20 cellular contexts compared by ENCODE assay signal in the genomic region with DNA sequence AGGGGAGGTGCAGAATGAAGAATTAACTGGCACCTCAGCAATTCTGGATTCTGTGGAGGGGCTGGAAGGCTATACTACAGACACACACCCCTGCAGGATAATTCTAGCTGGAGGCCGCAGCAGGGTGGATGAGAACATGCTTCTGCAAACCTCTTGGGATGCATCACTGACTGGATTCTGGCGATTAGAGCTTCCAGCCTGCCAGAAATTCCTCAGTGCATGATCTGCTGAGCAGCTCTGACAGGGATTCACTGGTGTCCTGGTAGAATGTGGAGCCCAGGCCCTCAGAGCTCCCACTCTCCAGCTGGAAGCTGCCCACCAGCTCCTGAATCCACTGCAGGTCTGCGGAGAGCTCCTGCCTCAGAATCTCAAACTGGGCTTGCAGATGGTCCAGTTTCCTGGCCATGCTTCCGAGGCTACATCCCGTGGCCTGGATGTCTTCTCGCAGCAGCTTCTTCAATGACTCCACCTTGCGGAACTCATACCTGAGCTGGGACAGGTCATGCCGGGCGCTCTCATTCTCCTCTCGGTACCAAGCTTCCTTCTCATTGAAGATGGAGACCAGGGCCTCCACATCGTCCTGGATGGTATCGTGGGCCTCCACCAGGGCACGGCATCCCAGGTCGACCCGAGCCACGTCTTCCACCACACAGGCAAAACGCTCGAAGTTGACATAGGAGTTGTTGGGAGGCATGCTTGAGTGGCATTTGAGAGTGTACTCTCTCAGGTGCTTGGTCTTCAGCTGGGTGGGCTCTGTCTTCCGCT.
DNase-seq lines count a peak whose midpoint lies in the region; ATAC-seq and TF ChIP-seq lines count a peak whose summit lies in the region.
"Had no signal": no experiment of that assay in that cellular context is flagged by ENCODE, and none has a peak within 500 bp of the region (broad histone marks: within the 10 kb centered on the region; RNA-seq: fewer than 3 reads in every experiment).

No MANE protein-coding gene starts in this region.

- no peak for TF ChIP-seq CTCF in heart right ventricle (IDR thresholded peaks at IDR 0.05)
- no peak for TF ChIP-seq CTCF in choroid plexus epithelial cell (conservative IDR thresholded peaks at IDR 0.05; ENCODE audit: low read depth, low read length)
- TF ChIP-seq CTCF in spleen (IDR thresholded peaks at IDR 0.05 in 8 of 11, conservative IDR thresholded peaks at IDR 0.05 in 3 of 11): no peak
- TF ChIP-seq CTCF in stomach (IDR thresholded peaks at IDR 0.05): no peak

- H3K79me1 ChIP-seq in mesenchymal stem cell (replicated peaks; ENCODE audit: low read length, poor library complexity, severe bottlenecking): no peaks in the 10 kb centered on the region

- H3K27me3 ChIP-seq in heart right ventricle: no peaks in the 10 kb centered on the region
- no peaks in the 10 kb centered on the region for H3K27me3 ChIP-seq in right cardiac atrium (ENCODE audit: control insufficient read depth, insufficient read depth)
- no peaks in the 10 kb centered on the region for H3K27me3 ChIP-seq in mesenchymal stem cell (ENCODE audit: control insufficient read depth in 1 of 2, insufficient read depth in 1 of 2, low read length in 2 of 2)
- H3K27me3 ChIP-seq in spleen (replicated peaks in 1 of 7): no peaks in the 10 kb centered on the region
- H3K27me3 ChIP-seq in stomach: no peaks in the 10 kb centered on the region

- TF ChIP-seq POLR2A in spleen (IDR thresholded peaks at IDR 0.05) (no peak), stomach (IDR thresholded peaks at IDR 0.05) (no peak)

- H2AK5ac ChIP-seq in mesenchymal stem cell (ENCODE audit: low read length, severe bottlenecking): peak overlapping the region; percentile 52

- H2AFZ ChIP-seq in mesenchymal stem cell (ENCODE audit: low read depth, low read length): no peak overlapping the region

- H3K4ac ChIP-seq in mesenchymal stem cell (ENCODE audit: low read depth in 1 of 2, low read length in 2 of 2): no peak overlapping the region

- no peak overlapping the region for H2BK15ac ChIP-seq in mesenchymal stem cell (ENCODE audit: low read depth, poor library complexity, severe bottlenecking)

- peaks cover 0 to 53% (median 22%) of the 10 kb centered on the region in 9 donors for H3K4me1 ChIP-seq in heart right ventricle
- no peaks in the 10 kb centered on the region for H3K4me1 ChIP-seq in right cardiac atrium (ENCODE audit: control insufficient read depth, insufficient read depth, low read length)
- peaks cover 36% of the 10 kb centered on the region for H3K4me1 ChIP-seq in mesenchymal stem cell (ENCODE audit: control insufficient read depth, insufficient read depth, low read depth, low read length)
- peaks cover 0 to 20% (median 6%) of the 10 kb centered on the region in 6 donors for H3K4me1 ChIP-seq in spleen
- peaks cover 5 to 16% (median 14%) of the 10 kb centered on the region in 4 donors for H3K4me1 ChIP-seq in stomach

- H3K4me3 ChIP-seq in heart right ventricle: no peak overlapping the region
- no peak overlapping the region for H3K4me3 ChIP-seq in right cardiac atrium (ENCODE audit: low read length)
- no peak overlapping the region for H3K4me3 ChIP-seq in choroid plexus epithelial cell (ENCODE audit: low read depth, low read length)
- H3K4me3 ChIP-seq in mesenchymal stem cell (ENCODE audit: insufficient read depth in 1 of 2, low read depth in 1 of 2, low read length in 2 of 2): no peak overlapping the region
- no peak overlapping the region for H3K4me3 ChIP-seq in spleen
- H3K4me3 ChIP-seq in stomach: no peak overlapping the region

- no peak overlapping the region for H3K23ac ChIP-seq in mesenchymal stem cell (ENCODE audit: low read length in 2 of 2)

- no peak overlapping the region for H4K8ac ChIP-seq in mesenchymal stem cell (ENCODE audit: low read length)

- no peak for TF ChIP-seq EP300 in stomach (IDR thresholded peaks at IDR 0.05)

- no peak overlapping the region for H2BK12ac ChIP-seq in mesenchymal stem cell (ENCODE audit: low read length in 2 of 2)

- H3K9me3 ChIP-seq in heart right ventricle (no peaks in the 10 kb centered on the region), right cardiac atrium (ENCODE audit: control insufficient read depth, low read length) (no peaks in the 10 kb centered on the region), mesenchymal stem cell (ENCODE audit: control insufficient read depth, low read length) (no peaks in the 10 kb centered on the region), spleen (no peaks in the 10 kb centered on the region), stomach (no peaks in the 10 kb centered on the region)

- H3K27ac ChIP-seq in heart right ventricle (no peak overlapping the region), right cardiac atrium (ENCODE audit: low read length) (no peak overlapping the region), mesenchymal stem cell (ENCODE audit: low read length, poor library complexity, severe bottlenecking) (no peak overlapping the region), spleen (no peak overlapping the region), stomach (no peak overlapping the region)
- H3K27ac ChIP-seq: KMS-11 had no signal

- no peak overlapping the region for H3K4me2 ChIP-seq in mesenchymal stem cell (ENCODE audit: low read length, poor library complexity, severe bottlenecking)
- H3K4me2 ChIP-seq: KMS-11 had no signal

- peaks cover 0 to 55% (median 0%) of the 10 kb centered on the region in 9 donors for H3K36me3 ChIP-seq in heart right ventricle
- H3K36me3 ChIP-seq in mesenchymal stem cell (ENCODE audit: control insufficient read depth in 1 of 2, insufficient read depth in 2 of 2, low read depth in 1 of 2, low read length in 2 of 2): peaks cover 3 to 14% of the 10 kb centered on the region in 2 experiments
- H3K36me3 ChIP-seq in spleen: peaks cover 0 to 89% (median 9%) of the 10 kb centered on the region in 6 donors
- H3K36me3 ChIP-seq in stomach: peaks cover 0 to 24% (median 17%) of the 10 kb centered on the region in 4 donors

- H3K9ac ChIP-seq in mesenchymal stem cell (ENCODE audit: low read length): no peak overlapping the region
- H3K9ac ChIP-seq: KMS-11 had no signal

- ATAC-seq in heart right ventricle (peak in 5 of 8 donors; percentile 10 to 73 (median 50)), right cardiac atrium (no peak)

- no peak overlapping the region for H3K18ac ChIP-seq in mesenchymal stem cell (ENCODE audit: low read depth in 1 of 2, low read length in 2 of 2)

- no peak overlapping the region for H3K14ac ChIP-seq in mesenchymal stem cell (ENCODE audit: low read length in 2 of 2)

- no peak overlapping the region for H2BK5ac ChIP-seq in mesenchymal stem cell (ENCODE audit: low read depth, low read length, poor library complexity, severe bottlenecking)

- H4K91ac ChIP-seq in mesenchymal stem cell (ENCODE audit: low read length): no peak overlapping the region

- DNase-seq in heart right ventricle (no peak), right cardiac atrium (no peak), choroid plexus epithelial cell (ENCODE audit: low read depth) (peak; percentile 35), mesenchymal stem cell (no peak), spleen (peak; percentile 41), stomach (no peak), globus pallidus (ENCODE audit: low spot score) (no peak)
- DNase-seq in NK-92 treated with Interleukin-12 subunit alpha and Interleukin-12 subunit beta, amount 100 ng/mL, for 24 hours (lab: John Stamatoyannopoulos, UW): no peak
- DNase-seq: 8988T; CD4-positive, CD25-positive, alpha-beta regulatory T cell; IMR-90; NCI-H1092 treated with DMSO at 0.1 percent for 48 hours; NCI-H1436 treated with DMSO at 0.1 percent for 48 hours; NCI-H2029; NCI-H345; NCI-H524; NCI-H82; OCI-M1; SHP77 had no signal

- 81 to 85% methylated on average over 19 of the region's 19 CpGs for WGBS in heart right ventricle, 2 donors
- 75% methylated on average over 19 of the region's 19 CpGs for WGBS in right cardiac atrium
- WGBS in mesenchymal stem cell: 87% methylated on average over 19 of the region's 19 CpGs
- 90 to 98% (median 92%) methylated on average over 17 to 19 of the region's 19 CpGs for WGBS in spleen, 5 donors
- WGBS in stomach, 5 donors: 88 to 95% (median 91%) methylated on average over 15 to 19 of the region's 19 CpGs

- H2BK120ac ChIP-seq in mesenchymal stem cell (ENCODE audit: low read depth, low read length): no peak overlapping the region

- intact Hi-C loops in heart right ventricle (cut with DNase I): no loop called here
- intact Hi-C loops in right cardiac atrium (cut with DNase I): no loop called here
- intact Hi-C loops in spleen (cut with DNase I; ENCODE audit: low total_unique reads): no loop called here
- intact Hi-C loops in stomach (cut with DNase I; ENCODE audit: low total_unique reads): no loop called here

Comparison
In these comparisons a context has a peak if more than half of its experiments do, and no peak if none do; other contexts are left out.
1. ATAC-seq: peak in heart right ventricle (5 of 8); none in right cardiac atrium (0 of 2).
2. DNase-seq: peak in choroid plexus epithelial cell (single experiment) and spleen (single experiment); none in heart right ventricle (0 of 2), right cardiac atrium (0 of 3), mesenchymal stem cell (single experiment), stomach (single experiment), NK-92 treated with Interleukin-12 subunit alpha and Interleukin-12 subunit beta, amount 100 ng/mL, for 24 hours (single experiment) and globus pallidus (single experiment).